Comparison of ENCODE assay signal across 1 cellular context in genomic region chr17:69220098-69220497, GRCh38.
TF ChIP-seq lines count a peak whose summit lies in the region.

No MANE protein-coding gene starts in this region.

TF ChIP-seq in HepG2, 621 proteins besides CTCF, POLR2A, EP300 and RAD21 (continued from another document):
- no peak for TF ChIP-seq ZNF646 (CRISPR knock-in tag; IDR thresholded peaks at IDR 0.05)
- no peak for TF ChIP-seq SMAD9 (CRISPR knock-in tag; IDR thresholded peaks at IDR 0.05)
